Comparison of ENCODE assay signal across 8 cellular contexts in genomic region chr17:30727517-30727916, GRCh38.
DNase-seq lines count a peak whose midpoint lies in the region; ATAC-seq and TF ChIP-seq lines count a peak whose summit lies in the region.
"Not testable (repeated sequence)": the region's sequence is repeated elsewhere in the genome, so short reads cannot be mapped to it uniquely, and the experiment has no call there.

No MANE protein-coding gene starts in this region.

- not testable (repeated sequence) for TF ChIP-seq CTCF in H9 (conservative IDR thresholded peaks at IDR 0.05); WTC11 (IDR thresholded peaks at IDR 0.05); sigmoid colon (IDR thresholded peaks at IDR 0.05)

- intact Hi-C loops in dendritic cell treated with granulocyte-macrophage colony-stimulating factor and Interleukin-4, amounts not matched to agents 40 ng/mL and 50 ng/mL, for 4 days (cut with micrococcal nuclease); sigmoid colon (cut with DNase I): not testable (repeated sequence)

- POLR2A ChIA-PET in WTC11 (lab: Charles Lee): interaction anchor here (0.6 kb wide), 1 partner anchor 158 kb away, joined by 3 read pairs; no protein-coding TSS in a partner anchor

- not testable (repeated sequence) for H2BK20ac ChIP-seq in H9 (ENCODE audit: low read depth, low read length, poor library complexity, severe bottlenecking)

- H3K9me3 Mint-ChIP-seq in H9; WTC11; dendritic cell treated with granulocyte-macrophage colony-stimulating factor and Interleukin-4, amounts not matched to agents 40 ng/mL and 50 ng/mL, for 4 days: not testable (repeated sequence)

- H2BK12ac ChIP-seq in H9 (ENCODE audit: insufficient read length, low read depth, low read length): not testable (repeated sequence)

- not testable (repeated sequence) for H2BK5ac ChIP-seq in H9 (ENCODE audit: insufficient read length, low read length)

- CTCF ChIA-PET in WTC11 (lab: Charles Lee): not testable (repeated sequence)

- peaks cover 19% of the 10 kb centered on the region; the same call in 1 of the 2 replicates for H3K79me2 ChIP-seq in H9 (ENCODE audit: insufficient read depth, low read length)

- not testable (repeated sequence) for H3K23ac ChIP-seq in H9 (ENCODE audit: insufficient read length, low read depth, low read length)

- H3K4ac ChIP-seq in H9 (ENCODE audit: low read depth, low read length): not testable (repeated sequence)

- TF ChIP-seq POLR2A in sigmoid colon (IDR thresholded peaks at IDR 0.05): not testable (repeated sequence)

- peak; percentile 24 for DNase-seq in H9
- not testable (repeated sequence) for DNase-seq in WTC11 (ENCODE audit: low spot score)
- peak; percentile 7 for DNase-seq in activated T-cell treated with anti-CD3 and anti-CD28 coated beads, Interleukin-2, amount 50 U/mL, for 1 hour
- peak; percentile 44 for DNase-seq in islet precursor cell
- peak; percentile 59 for DNase-seq in mesenteric fat pad (ENCODE audit: low spot score)
- DNase-seq in sigmoid colon: peak; percentile 42

- not testable (repeated sequence) for H3K14ac ChIP-seq in H9 (ENCODE audit: insufficient read depth, low read length)

- no CpG with 5 or more reads among the region's 8 CpGs for WGBS in H9 (ENCODE audit: extremely low coverage, insufficient read length, low lambda C conversion rate)
- WGBS in sigmoid colon, 2 donors: 91 to 92% methylated on average over 8 of the region's 8 CpGs

- not testable (repeated sequence) for H3K27me3 ChIP-seq in BLaER1; H9 (ENCODE audit: insufficient read depth, low read length); sigmoid colon

- not testable (repeated sequence) for H2BK120ac ChIP-seq in H9 (ENCODE audit: low read depth, low read length, poor library complexity, severe bottlenecking)

- not testable (repeated sequence) for TF ChIP-seq EP300 in sigmoid colon (IDR thresholded peaks at IDR 0.05)

- H3K27ac Mint-ChIP-seq in H9 (peak overlapping the region in 2 of 3 experiments; percentile 66 to 85; a peak in 2 of 7 replicates), WTC11 (peak overlapping the region; percentile 84; the same call in 1 of the 2 replicates)
- peak overlapping the region; percentile 93 for H3K27ac Mint-ChIP-seq in dendritic cell treated with granulocyte-macrophage colony-stimulating factor and Interleukin-4, amounts not matched to agents 40 ng/mL and 50 ng/mL, for 4 days

- not testable (repeated sequence) for H4K8ac ChIP-seq in H9 (replicated peaks; ENCODE audit: insufficient read length, low read depth, low read length)

- ATAC-seq in WTC11: not testable (repeated sequence)

- not testable (repeated sequence) for H3T11ph ChIP-seq in H9 (ENCODE audit: low read length)

- H3K27me3 Mint-ChIP-seq in H9 (ENCODE audit: low read depth); WTC11 (ENCODE audit: low read depth); dendritic cell treated with granulocyte-macrophage colony-stimulating factor and Interleukin-4, amounts not matched to agents 40 ng/mL and 50 ng/mL, for 4 days: not testable (repeated sequence)

- H3K36me3 Mint-ChIP-seq in H9 (ENCODE audit: insufficient read depth in 1 of 3, low read depth in 3 of 3): peaks cover 8 to 26% (median 22%) of the 10 kb centered on the region in 3 experiments; a peak in 6 of 7 replicates
- H3K36me3 Mint-ChIP-seq in WTC11: not testable (repeated sequence)
- H3K36me3 Mint-ChIP-seq in dendritic cell treated with granulocyte-macrophage colony-stimulating factor and Interleukin-4, amounts not matched to agents 40 ng/mL and 50 ng/mL, for 4 days (ENCODE audit: low read depth): peaks cover 18% of the 10 kb centered on the region

- not testable (repeated sequence) for H3K9ac ChIP-seq in BLaER1; H9 (ENCODE audit: extremely low read depth, insufficient read length, low read length)

- H4K5ac ChIP-seq in H9 (ENCODE audit: insufficient read length, low read depth, low read length): not testable (repeated sequence)

- H4K20me1 ChIP-seq in BLaER1: peaks cover 73% of the 10 kb centered on the region
- H4K20me1 ChIP-seq in H9 (ENCODE audit: control insufficient read depth, insufficient read depth, insufficient read length): not testable (repeated sequence)

- H3K27ac ChIP-seq in BLaER1: peak overlapping the region; percentile 68
- H3K27ac ChIP-seq in H9 (ENCODE audit: insufficient read length, low read depth, low read length); sigmoid colon: not testable (repeated sequence)

- H3K36me3 ChIP-seq in BLaER1, sigmoid colon: not testable (repeated sequence)

- H3K9me3 ChIP-seq in BLaER1; H9 (ENCODE audit: control insufficient read depth, low read depth, low read length); sigmoid colon: not testable (repeated sequence)

- H3K4me1 Mint-ChIP-seq in H9 (peaks cover 11 to 20% of the 10 kb centered on the region in 2 experiments), WTC11 (peaks cover 11% of the 10 kb centered on the region; the same call in 1 of the 2 replicates)
- H3K4me1 Mint-ChIP-seq in dendritic cell treated with granulocyte-macrophage colony-stimulating factor and Interleukin-4, amounts not matched to agents 40 ng/mL and 50 ng/mL, for 4 days (ENCODE audit: low read depth): peaks cover 74% of the 10 kb centered on the region

- H3K4me3 Mint-ChIP-seq in H9: peak overlapping the region in 1 of 2 experiments; percentile 7; a peak in 1 of 5 replicates
- H3K4me3 Mint-ChIP-seq in WTC11: not testable (repeated sequence)
- peak overlapping the region; percentile 24 for H3K4me3 Mint-ChIP-seq in dendritic cell treated with granulocyte-macrophage colony-stimulating factor and Interleukin-4, amounts not matched to agents 40 ng/mL and 50 ng/mL, for 4 days

- not testable (repeated sequence) for H3K18ac ChIP-seq in H9 (ENCODE audit: insufficient read length, low read depth, low read length)

- not testable (repeated sequence) for H3K56ac ChIP-seq in H9 (ENCODE audit: insufficient read length, low read depth, low read length)

- not testable (repeated sequence) for H2BK15ac ChIP-seq in H9 (ENCODE audit: low read depth, low read length)

- not testable (repeated sequence) for H2AFZ ChIP-seq in H9 (ENCODE audit: low read length)

- H3K4me2 ChIP-seq in BLaER1: peak overlapping the region; percentile 78; the same call in 1 of the 2 replicates
- H3K4me2 ChIP-seq in H9 (ENCODE audit: insufficient read depth, insufficient read length, low read length): not testable (repeated sequence)

- H3K4me3 ChIP-seq in BLaER1, sigmoid colon: not testable (repeated sequence)

- not testable (repeated sequence) for H3K79me1 ChIP-seq in H9 (ENCODE audit: insufficient read depth, low read depth, low read length, poor library complexity, severe bottlenecking)

- H3K4me1 ChIP-seq in BLaER1: peaks cover 51% of the 10 kb centered on the region
- H3K4me1 ChIP-seq in H9 (ENCODE audit: insufficient read depth, low read length); sigmoid colon: not testable (repeated sequence)

- not testable (repeated sequence) for H2AK5ac ChIP-seq in H9 (ENCODE audit: insufficient read length, low read length)

- H3K23me2 ChIP-seq in H9 (ENCODE audit: insufficient read length, low read depth, low read length, poor library complexity, severe bottlenecking): not testable (repeated sequence)

- H4K91ac ChIP-seq in H9 (ENCODE audit: insufficient read length, low read depth, low read length): not testable (repeated sequence)
